In the genomic region with DNA sequence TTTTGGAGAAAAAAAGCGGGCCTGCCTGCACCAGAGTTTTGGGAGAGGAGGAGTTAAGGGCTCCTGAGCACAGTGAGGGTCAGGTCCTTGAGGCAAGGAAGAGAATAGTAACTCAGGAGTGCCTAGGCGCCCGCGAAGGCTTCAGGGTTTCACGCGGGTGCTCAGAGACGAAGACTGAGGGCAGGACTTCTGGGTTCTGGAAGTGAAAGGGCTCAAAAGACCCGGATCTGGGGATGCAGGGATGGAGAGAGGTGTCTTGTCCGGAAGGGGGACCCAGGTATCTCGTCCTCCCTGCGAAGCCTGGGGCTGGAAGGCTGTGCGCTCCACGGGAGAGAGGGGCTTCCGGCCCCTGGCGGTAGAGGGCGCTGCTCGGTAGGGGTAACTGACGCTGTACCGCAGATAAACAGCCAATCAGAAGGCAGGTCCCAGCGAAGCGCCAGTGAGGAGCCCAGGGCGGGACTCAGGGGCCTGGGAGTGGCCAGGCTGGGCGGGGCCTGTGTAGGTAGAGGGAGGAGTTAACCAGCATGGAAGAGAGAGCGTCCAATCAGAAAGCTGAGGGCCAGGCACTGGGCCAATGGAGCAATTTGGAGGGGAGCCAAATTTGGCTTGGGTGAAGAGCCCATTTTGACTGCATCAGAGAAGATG, we compare ENCODE assay signal across 8 cellular contexts. TPM values are rescaled to one million over a fixed set of nuclear protein-coding genes. Genes with fewer than 3 reads are reported as not detected.
DNase-seq lines count a peak whose midpoint lies in the region; ATAC-seq and TF ChIP-seq lines count a peak whose summit lies in the region.

No MANE protein-coding gene starts in this region.

- H3K4me3 ChIP-seq in upper lobe of left lung: peak overlapping the region; percentile 52 to 75 (median 62)

- H3K27ac ChIP-seq in epithelial cell of prostate: peak overlapping the region; percentile 70
- peak overlapping the region; percentile 85 to 98 (median 90) for H3K27ac ChIP-seq in upper lobe of left lung

- WGBS in upper lobe of left lung, 2 donors: 4 to 25% methylated on average over 13 to 20 of the region's 24 CpGs

- no peaks in the 10 kb centered on the region for H3K36me3 Mint-ChIP-seq in activated B cell treated with CpG ODN at 0.5 μM for 24 hours (ENCODE audit: low read depth)
- peaks cover 6% of the 10 kb centered on the region for H3K36me3 Mint-ChIP-seq in mesothelial cell of epicardium

- ATAC-seq in activated B cell treated with CpG ODN at 0.5 μM for 24 hours (ENCODE audit: low read depth) (no peak), upper lobe of left lung (ENCODE audit: low FRiP score in 2 of 2) (peak; percentile 83 to 92), GM21515 (IDR thresholded peaks at IDR 0.05; ENCODE audit: unreplicated experiment) (no peak)

- peak in 5 of 6 experiments; percentile 11 to 28 (median 24) for DNase-seq in stimulated activated naive CD4-positive, alpha-beta T cell (lab: John Stamatoyannopoulos, UW)
- DNase-seq in stimulated activated naive CD4-positive, alpha-beta T cell treated with Interleukin-2 at 50 U/mL for 16 hours (lab: John Stamatoyannopoulos, UW): no peak
- DNase-seq in NCI-H146 (lab: John Stamatoyannopoulos, UW) (peak; percentile 89), activated B cell treated with CpG ODN at 0.5 μM for 24 hours (no peak), epithelial cell of prostate (ENCODE audit: low read depth, low spot score) (peak; percentile 51), mesothelial cell of epicardium (ENCODE audit: low spot score in 2 of 2, unreplicated experiment in 2 of 2) (peak in 1 of 2 experiments; percentile 68), upper lobe of left lung (peak; percentile 91 to 93)

- H3K9me3 ChIP-seq in upper lobe of left lung: no peaks in the 10 kb centered on the region

- H3K4me1 Mint-ChIP-seq in activated B cell treated with CpG ODN at 0.5 μM for 24 hours (peaks cover 43% of the 10 kb centered on the region), mesothelial cell of epicardium (peaks cover 30% of the 10 kb centered on the region)

- TF ChIP-seq EP300 in upper lobe of left lung (IDR thresholded peaks at IDR 0.05): no peak

- POLR2A ChIA-PET in activated B cell treated with CpG ODN at 0.5 μM for 24 hours (lab: Charles Lee): interaction anchor here (2.0 kb wide), 1 partner anchor 13 kb away, joined by 16 read pairs; a partner anchor contains a TSS

- H3K27me3 ChIP-seq in upper lobe of left lung: no peaks in the 10 kb centered on the region

- intact Hi-C loops in activated B cell treated with CpG ODN at 0.5 μM for 24 hours (cut with micrococcal nuclease): loop anchor here (2.0 kb wide), 1 partner anchor 14 kb away; no protein-coding TSS in a partner anchor

- no peak for TF ChIP-seq POLR2A in upper lobe of left lung (IDR thresholded peaks at IDR 0.05)

- H3K27me3 Mint-ChIP-seq in activated B cell treated with CpG ODN at 0.5 μM for 24 hours (no peaks in the 10 kb centered on the region), mesothelial cell of epicardium (ENCODE audit: low read depth) (peaks cover 43% of the 10 kb centered on the region)

- TF ChIP-seq CTCF in activated B cell treated with CpG ODN at 0.5 μM for 24 hours (IDR thresholded peaks at IDR 0.05) (no peak), mesothelial cell of epicardium (IDR thresholded peaks at IDR 0.05; ENCODE audit: unreplicated experiment) (peak; percentile 28), upper lobe of left lung (IDR thresholded peaks at IDR 0.05) (peak; percentile 63 to 86 (median 76))

- no peaks in the 10 kb centered on the region for H3K9me3 Mint-ChIP-seq in activated B cell treated with CpG ODN at 0.5 μM for 24 hours
- H3K9me3 Mint-ChIP-seq in mesothelial cell of epicardium: no peaks in the 10 kb centered on the region

- CTCF ChIA-PET in activated B cell treated with CpG ODN at 0.5 μM for 24 hours (lab: Charles Lee): no interaction called here

- H3K4me1 ChIP-seq in upper lobe of left lung: peaks cover 21 to 52% (median 29%) of the 10 kb centered on the region in 4 donors

- H3K4me3 Mint-ChIP-seq in activated B cell treated with CpG ODN at 0.5 μM for 24 hours (peak overlapping the region; percentile 78), mesothelial cell of epicardium (peak overlapping the region; percentile 78)

- peaks cover 0 to 46% (median 13%) of the 10 kb centered on the region in 4 donors for H3K36me3 ChIP-seq in upper lobe of left lung

- peak overlapping the region; percentile 50 for H3K27ac Mint-ChIP-seq in activated B cell treated with CpG ODN at 0.5 μM for 24 hours
- peak overlapping the region; percentile 71 for H3K27ac Mint-ChIP-seq in mesothelial cell of epicardium

RNA-seq across cellular contexts. Expression of a gene that starts 0.7 kb away (rescaled TPM):
- total RNA-seq in activated B cell treated with CpG ODN at 0.5 μM for 24 hours: 1.4 and 2.6 TPM in 2 replicates
- total RNA-seq in mesothelial cell of epicardium: 35.5 to 39.4 TPM (median 38.1 TPM) in 3 replicates
- 10 to 100 TPM; 21.0 to 62.8 (median 27.8) TPM for total RNA-seq in upper lobe of left lung

RNA-seq across cellular contexts. Expression of a gene that starts 10.2 kb away (rescaled TPM):
- not detected in 2 replicates for total RNA-seq in activated B cell treated with CpG ODN at 0.5 μM for 24 hours
- total RNA-seq in mesothelial cell of epicardium: 0.36 to 0.53 TPM (median 0.36 TPM) in 3 replicates
- 1 to 10 TPM in 4 of 6 donors, under 1 TPM in 2; 0.84 to 3.3 (median 1.2) TPM for total RNA-seq in upper lobe of left lung

RNA-seq across cellular contexts. Expression of a gene that starts 13.4 kb away (rescaled TPM):
- total RNA-seq in activated B cell treated with CpG ODN at 0.5 μM for 24 hours (10.9 TPM in 2 replicates), mesothelial cell of epicardium (17.0 to 18.5 TPM (median 17.7 TPM) in 3 replicates), upper lobe of left lung (10 to 100 TPM in 5 of 6 donors, 1 to 10 TPM in 1; 6.6 to 18.9 (median 16.2) TPM)

RNA-seq across cellular contexts. Expression of a gene that starts 30.1 kb away (rescaled TPM):
- total RNA-seq in activated B cell treated with CpG ODN at 0.5 μM for 24 hours: 0.10 and 0.11 TPM in 2 replicates
- total RNA-seq in mesothelial cell of epicardium: 2.7 to 3.6 TPM (median 3.2 TPM) in 3 replicates
- 1 to 10 TPM in 1 of 6 donors, under 1 TPM in 4, not detected in 1; 0.30 to 1.0 (median 0.77) TPM for total RNA-seq in upper lobe of left lung

RNA-seq across cellular contexts. Expression of a gene that starts 35.5 kb away (rescaled TPM):
- total RNA-seq in activated B cell treated with CpG ODN at 0.5 μM for 24 hours (58.6 and 59.7 TPM in 2 replicates), mesothelial cell of epicardium (78.1 to 88.9 TPM (median 86.2 TPM) in 3 replicates), upper lobe of left lung (100 to 1,000 TPM in 1 of 6 donors, 10 to 100 TPM in 5; 46.8 to 132 (median 80.6) TPM)

Comparison
In these comparisons a context has a peak if more than half of its experiments do, and no peak if none do; other contexts are left out.
1. DNase-seq: peak in stimulated activated naive CD4-positive, alpha-beta T cell (5 of 6), NCI-H146 (single experiment), epithelial cell of prostate (single experiment) and upper lobe of left lung (2 of 2); none in stimulated activated naive CD4-positive, alpha-beta T cell treated with Interleukin-2 at 50 U/mL for 16 hours (single experiment) and activated B cell treated with CpG ODN at 0.5 μM for 24 hours (single experiment).
2. ATAC-seq: peak in upper lobe of left lung (2 of 2); none in activated B cell treated with CpG ODN at 0.5 μM for 24 hours (single experiment) and GM21515 (single experiment).